Comparison of ENCODE assay signal across 1 cellular context in the genomic region with DNA sequence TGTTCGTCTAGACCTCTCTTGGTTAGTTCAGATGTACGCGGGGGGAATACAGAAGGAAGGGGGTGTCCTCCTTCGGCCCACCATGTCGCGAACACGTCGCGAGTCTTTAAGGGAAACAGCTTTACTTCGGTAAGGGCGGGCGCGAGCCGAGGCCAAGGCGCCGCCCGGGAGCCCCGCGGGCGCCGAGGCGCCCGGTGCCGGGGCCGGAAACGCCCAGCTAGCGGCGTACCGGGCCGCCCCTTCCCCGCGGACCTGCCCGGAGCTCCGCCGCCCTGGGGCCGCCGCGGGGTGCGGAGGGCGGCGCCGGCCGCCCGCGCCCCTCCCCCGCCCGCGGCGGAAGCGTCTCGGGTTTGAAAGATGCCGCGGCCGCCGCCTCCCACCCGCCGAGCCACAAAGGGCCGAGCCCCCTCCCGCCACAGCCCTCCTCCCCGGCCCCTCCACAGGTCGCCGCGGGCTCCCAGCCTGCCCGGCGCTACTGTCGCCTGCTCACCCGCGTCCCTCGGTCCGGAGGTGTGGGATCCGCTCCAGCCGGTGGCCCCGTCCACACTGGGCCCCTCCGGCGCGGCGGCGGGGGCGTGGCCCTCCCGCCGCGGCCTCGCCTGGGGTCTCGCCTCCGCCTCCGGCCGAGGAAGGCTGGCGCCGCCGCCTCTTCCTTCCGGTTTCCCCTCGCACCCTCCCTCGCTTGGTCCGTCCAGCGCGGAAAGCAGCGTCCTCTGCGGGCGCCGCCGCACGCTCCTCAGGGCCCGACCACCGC.
A peak's percentile ranks its signal among the peaks of the same experiment; 100 is the strongest.
TF ChIP-seq lines count a peak whose summit lies in the region.

A gene (minus strand): TSS at position 715 of the 754 bp plus-strand sequence. CDS start 12,156 bp downstream, outside the sequence.

TF ChIP-seq in HEK293, 187 proteins besides CTCF, POLR2A, EP300 and RAD21 (continued from another document and continues in another):
- TF ChIP-seq, protein P1, sequence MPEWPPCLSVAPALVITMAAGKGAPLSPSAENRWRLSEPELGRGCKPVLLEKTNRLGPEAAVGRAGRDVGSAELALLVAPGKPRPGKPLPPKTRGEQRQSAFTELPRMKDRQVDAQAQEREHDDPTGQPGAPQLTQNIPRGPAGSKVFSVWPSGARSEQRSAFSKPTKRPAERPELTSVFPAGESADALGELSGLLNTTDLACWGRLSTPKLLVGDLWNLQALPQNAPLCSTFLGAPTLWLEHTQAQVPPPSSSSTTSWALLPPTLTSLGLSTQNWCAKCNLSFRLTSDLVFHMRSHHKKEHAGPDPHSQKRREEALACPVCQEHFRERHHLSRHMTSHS (tag by site-specific recombination; IDR thresholded peaks at IDR 0.05) = no peak
- TF ChIP-seq, protein P2, sequence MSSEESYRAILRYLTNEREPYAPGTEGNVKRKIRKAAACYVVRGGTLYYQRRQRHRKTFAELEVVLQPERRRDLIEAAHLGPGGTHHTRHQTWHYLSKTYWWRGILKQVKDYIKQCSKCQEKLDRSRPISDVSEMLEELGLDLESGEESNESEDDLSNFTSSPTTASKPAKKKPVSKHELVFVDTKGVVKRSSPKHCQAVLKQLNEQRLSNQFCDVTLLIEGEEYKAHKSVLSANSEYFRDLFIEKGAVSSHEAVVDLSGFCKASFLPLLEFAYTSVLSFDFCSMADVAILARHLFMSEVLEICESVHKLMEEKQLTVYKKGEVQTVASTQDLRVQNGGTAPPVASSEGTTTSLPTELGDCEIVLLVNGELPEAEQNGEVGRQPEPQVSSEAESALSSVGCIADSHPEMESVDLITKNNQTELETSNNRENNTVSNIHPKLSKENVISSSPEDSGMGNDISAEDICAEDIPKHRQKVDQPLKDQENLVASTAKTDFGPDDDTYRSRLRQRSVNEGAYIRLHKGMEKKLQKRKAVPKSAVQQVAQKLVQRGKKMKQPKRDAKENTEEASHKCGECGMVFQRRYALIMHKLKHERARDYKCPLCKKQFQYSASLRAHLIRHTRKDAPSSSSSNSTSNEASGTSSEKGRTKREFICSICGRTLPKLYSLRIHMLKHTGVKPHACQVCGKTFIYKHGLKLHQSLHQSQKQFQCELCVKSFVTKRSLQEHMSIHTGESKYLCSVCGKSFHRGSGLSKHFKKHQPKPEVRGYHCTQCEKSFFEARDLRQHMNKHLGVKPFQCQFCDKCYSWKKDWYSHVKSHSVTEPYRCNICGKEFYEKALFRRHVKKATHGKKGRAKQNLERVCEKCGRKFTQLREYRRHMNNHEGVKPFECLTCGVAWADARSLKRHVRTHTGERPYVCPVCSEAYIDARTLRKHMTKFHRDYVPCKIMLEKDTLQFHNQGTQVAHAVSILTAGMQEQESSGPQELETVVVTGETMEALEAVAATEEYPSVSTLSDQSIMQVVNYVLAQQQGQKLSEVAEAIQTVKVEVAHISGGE (tag by site-specific recombination; conservative IDR thresholded peaks at IDR 0.05; ENCODE audit: low read depth) = peak; percentile 64
- no peak for TF ChIP-seq GLI2 (tag by site-specific recombination; IDR thresholded peaks at IDR 0.05; ENCODE audit: borderline replicate concordance, low read depth)
- TF ChIP-seq PRDM1 (tag by site-specific recombination; IDR thresholded peaks at IDR 0.05) = no peak
- no peak for TF ChIP-seq ZNF132 (tag by site-specific recombination; IDR thresholded peaks at IDR 0.05; ENCODE audit: borderline replicate concordance)
- 0 out of 2 replicates have a peak, but pooled peaks have one; percentile 29 for TF ChIP-seq ZNF596 (tag by site-specific recombination; IDR thresholded peaks at IDR 0.05)
- no peak for TF ChIP-seq ZNF544 (tag by site-specific recombination; IDR thresholded peaks at IDR 0.05)
- no peak for TF ChIP-seq ZNF404 (tag by site-specific recombination; IDR thresholded peaks at IDR 0.05)
- TF ChIP-seq, protein P3, sequence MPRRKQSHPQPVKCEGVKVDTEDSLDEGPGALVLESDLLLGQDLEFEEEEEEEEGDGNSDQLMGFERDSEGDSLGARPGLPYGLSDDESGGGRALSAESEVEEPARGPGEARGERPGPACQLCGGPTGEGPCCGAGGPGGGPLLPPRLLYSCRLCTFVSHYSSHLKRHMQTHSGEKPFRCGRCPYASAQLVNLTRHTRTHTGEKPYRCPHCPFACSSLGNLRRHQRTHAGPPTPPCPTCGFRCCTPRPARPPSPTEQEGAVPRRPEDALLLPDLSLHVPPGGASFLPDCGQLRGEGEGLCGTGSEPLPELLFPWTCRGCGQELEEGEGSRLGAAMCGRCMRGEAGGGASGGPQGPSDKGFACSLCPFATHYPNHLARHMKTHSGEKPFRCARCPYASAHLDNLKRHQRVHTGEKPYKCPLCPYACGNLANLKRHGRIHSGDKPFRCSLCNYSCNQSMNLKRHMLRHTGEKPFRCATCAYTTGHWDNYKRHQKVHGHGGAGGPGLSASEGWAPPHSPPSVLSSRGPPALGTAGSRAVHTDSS (tag by site-specific recombination; IDR thresholded peaks at IDR 0.05) = peak; percentile 45; the same call in 1 of the 2 replicates
- TF ChIP-seq, protein P4, sequence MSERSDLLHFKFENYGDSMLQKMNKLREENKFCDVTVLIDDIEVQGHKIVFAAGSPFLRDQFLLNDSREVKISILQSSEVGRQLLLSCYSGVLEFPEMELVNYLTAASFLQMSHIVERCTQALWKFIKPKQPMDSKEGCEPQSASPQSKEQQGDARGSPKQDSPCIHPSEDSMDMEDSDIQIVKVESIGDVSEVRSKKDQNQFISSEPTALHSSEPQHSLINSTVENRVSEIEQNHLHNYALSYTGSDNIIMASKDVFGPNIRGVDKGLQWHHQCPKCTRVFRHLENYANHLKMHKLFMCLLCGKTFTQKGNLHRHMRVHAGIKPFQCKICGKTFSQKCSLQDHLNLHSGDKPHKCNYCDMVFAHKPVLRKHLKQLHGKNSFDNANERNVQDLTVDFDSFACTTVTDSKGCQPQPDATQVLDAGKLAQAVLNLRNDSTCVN (tag by site-specific recombination; optimal IDR thresholded peaks at IDR 0.05) = peak; percentile 6
- no peak for TF ChIP-seq ZNF324 (tag by site-specific recombination; IDR thresholded peaks at IDR 0.05)
- TF ChIP-seq, protein P5, sequence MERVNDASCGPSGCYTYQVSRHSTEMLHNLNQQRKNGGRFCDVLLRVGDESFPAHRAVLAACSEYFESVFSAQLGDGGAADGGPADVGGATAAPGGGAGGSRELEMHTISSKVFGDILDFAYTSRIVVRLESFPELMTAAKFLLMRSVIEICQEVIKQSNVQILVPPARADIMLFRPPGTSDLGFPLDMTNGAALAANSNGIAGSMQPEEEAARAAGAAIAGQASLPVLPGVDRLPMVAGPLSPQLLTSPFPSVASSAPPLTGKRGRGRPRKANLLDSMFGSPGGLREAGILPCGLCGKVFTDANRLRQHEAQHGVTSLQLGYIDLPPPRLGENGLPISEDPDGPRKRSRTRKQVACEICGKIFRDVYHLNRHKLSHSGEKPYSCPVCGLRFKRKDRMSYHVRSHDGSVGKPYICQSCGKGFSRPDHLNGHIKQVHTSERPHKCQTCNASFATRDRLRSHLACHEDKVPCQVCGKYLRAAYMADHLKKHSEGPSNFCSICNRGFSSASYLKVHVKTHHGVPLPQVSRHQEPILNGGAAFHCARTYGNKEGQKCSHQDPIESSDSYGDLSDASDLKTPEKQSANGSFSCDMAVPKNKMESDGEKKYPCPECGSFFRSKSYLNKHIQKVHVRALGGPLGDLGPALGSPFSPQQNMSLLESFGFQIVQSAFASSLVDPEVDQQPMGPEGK (tag by site-specific recombination; IDR thresholded peaks at IDR 0.05) = no peak
- TF ChIP-seq KLF9 (tag by site-specific recombination; IDR thresholded peaks at IDR 0.05; ENCODE audit: low read depth) = peak; percentile 63; the same call in 1 of the 2 replicates
- no peak for TF ChIP-seq ZNF792 (tag by site-specific recombination; IDR thresholded peaks at IDR 0.05)
- no peak for TF ChIP-seq ZNF529 (tag by site-specific recombination; IDR thresholded peaks at IDR 0.05; ENCODE audit: insufficient replicate concordance)
- TF ChIP-seq, protein P6, sequence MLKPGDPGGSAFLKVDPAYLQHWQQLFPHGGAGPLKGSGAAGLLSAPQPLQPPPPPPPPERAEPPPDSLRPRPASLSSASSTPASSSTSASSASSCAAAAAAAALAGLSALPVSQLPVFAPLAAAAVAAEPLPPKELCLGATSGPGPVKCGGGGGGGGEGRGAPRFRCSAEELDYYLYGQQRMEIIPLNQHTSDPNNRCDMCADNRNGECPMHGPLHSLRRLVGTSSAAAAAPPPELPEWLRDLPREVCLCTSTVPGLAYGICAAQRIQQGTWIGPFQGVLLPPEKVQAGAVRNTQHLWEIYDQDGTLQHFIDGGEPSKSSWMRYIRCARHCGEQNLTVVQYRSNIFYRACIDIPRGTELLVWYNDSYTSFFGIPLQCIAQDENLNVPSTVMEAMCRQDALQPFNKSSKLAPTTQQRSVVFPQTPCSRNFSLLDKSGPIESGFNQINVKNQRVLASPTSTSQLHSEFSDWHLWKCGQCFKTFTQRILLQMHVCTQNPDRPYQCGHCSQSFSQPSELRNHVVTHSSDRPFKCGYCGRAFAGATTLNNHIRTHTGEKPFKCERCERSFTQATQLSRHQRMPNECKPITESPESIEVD (tag by site-specific recombination; IDR thresholded peaks at IDR 0.05) = no peak
- TF ChIP-seq, protein P7, sequence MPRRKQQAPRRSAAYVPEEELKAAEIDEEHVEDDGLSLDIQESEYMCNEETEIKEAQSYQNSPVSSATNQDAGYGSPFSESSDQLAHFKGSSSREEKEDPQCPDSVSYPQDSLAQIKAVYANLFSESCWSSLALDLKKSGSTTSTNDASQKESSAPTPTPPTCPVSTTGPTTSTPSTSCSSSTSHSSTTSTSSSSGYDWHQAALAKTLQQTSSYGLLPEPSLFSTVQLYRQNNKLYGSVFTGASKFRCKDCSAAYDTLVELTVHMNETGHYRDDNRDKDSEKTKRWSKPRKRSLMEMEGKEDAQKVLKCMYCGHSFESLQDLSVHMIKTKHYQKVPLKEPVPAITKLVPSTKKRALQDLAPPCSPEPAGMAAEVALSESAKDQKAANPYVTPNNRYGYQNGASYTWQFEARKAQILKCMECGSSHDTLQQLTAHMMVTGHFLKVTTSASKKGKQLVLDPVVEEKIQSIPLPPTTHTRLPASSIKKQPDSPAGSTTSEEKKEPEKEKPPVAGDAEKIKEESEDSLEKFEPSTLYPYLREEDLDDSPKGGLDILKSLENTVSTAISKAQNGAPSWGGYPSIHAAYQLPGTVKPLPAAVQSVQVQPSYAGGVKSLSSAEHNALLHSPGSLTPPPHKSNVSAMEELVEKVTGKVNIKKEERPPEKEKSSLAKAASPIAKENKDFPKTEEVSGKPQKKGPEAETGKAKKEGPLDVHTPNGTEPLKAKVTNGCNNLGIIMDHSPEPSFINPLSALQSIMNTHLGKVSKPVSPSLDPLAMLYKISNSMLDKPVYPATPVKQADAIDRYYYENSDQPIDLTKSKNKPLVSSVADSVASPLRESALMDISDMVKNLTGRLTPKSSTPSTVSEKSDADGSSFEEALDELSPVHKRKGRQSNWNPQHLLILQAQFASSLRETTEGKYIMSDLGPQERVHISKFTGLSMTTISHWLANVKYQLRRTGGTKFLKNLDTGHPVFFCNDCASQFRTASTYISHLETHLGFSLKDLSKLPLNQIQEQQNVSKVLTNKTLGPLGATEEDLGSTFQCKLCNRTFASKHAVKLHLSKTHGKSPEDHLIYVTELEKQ (tag by site-specific recombination; IDR thresholded peaks at IDR 0.05; ENCODE audit: borderline replicate concordance) = no peak
- TF ChIP-seq OSR2 (tag by site-specific recombination; IDR thresholded peaks at IDR 0.05) = no peak
- no peak for TF ChIP-seq SCRT2 (tag by site-specific recombination; IDR thresholded peaks at IDR 0.05)
- no peak; the same call in 1 of the 2 replicates for TF ChIP-seq ZFHX2 (tag by site-specific recombination; conservative IDR thresholded peaks at IDR 0.05)
- peak; percentile 42; the same call in 1 of the 2 replicates for TF ChIP-seq ZBTB8A (tag by site-specific recombination; IDR thresholded peaks at IDR 0.05)
- no peak for TF ChIP-seq ZNF785 (tag by site-specific recombination; IDR thresholded peaks at IDR 0.05)
- no peak for TF ChIP-seq ZNF138 (tag by site-specific recombination; IDR thresholded peaks at IDR 0.05; ENCODE audit: borderline replicate concordance)
- no peak for TF ChIP-seq ZNF302 (tag by site-specific recombination; IDR thresholded peaks at IDR 0.05; ENCODE audit: low read depth)
- no peak for TF ChIP-seq ZNF37A (tag by site-specific recombination; IDR thresholded peaks at IDR 0.05)
- no peak for TF ChIP-seq ZNF473 (tag by site-specific recombination; IDR thresholded peaks at IDR 0.05)
- TF ChIP-seq, protein P8, sequence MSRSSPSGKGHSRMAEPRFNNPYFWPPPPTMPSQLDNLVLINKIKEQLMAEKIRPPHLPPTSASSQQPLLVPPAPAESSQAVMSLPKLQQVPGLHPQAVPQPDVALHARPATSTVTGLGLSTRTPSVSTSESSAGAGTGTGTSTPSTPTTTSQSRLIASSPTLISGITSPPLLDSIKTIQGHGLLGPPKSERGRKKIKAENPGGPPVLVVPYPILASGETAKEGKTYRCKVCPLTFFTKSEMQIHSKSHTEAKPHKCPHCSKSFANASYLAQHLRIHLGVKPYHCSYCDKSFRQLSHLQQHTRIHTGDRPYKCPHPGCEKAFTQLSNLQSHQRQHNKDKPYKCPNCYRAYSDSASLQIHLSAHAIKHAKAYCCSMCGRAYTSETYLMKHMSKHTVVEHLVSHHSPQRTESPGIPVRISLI (tag by site-specific recombination; IDR thresholded peaks at IDR 0.05) = no peak
- no peak for TF ChIP-seq ZBTB1 (tag by site-specific recombination; IDR thresholded peaks at IDR 0.05)
- no peak for TF ChIP-seq ZNF571 (tag by site-specific recombination; IDR thresholded peaks at IDR 0.05)
- TF ChIP-seq, protein P9, sequence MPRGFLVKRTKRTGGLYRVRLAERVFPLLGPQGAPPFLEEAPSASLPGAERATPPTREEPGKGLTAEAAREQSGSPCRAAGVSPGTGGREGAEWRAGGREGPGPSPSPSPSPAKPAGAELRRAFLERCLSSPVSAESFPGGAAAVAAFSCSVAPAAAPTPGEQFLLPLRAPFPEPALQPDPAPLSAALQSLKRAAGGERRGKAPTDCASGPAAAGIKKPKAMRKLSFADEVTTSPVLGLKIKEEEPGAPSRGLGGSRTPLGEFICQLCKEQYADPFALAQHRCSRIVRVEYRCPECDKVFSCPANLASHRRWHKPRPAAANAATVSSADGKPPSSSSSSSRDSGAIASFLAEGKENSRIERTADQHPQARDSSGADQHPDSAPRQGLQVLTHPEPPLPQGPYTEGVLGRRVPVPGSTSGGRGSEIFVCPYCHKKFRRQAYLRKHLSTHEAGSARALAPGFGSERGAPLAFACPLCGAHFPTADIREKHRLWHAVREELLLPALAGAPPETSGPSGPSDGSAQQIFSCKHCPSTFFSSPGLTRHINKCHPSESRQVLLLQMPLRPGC (tag by site-specific recombination; IDR thresholded peaks at IDR 0.05) = no peak
- TF ChIP-seq SP3 (tag by site-specific recombination; IDR thresholded peaks at IDR 0.05) = peak; percentile 9; the same call in 1 of the 2 replicates
- no peak for TF ChIP-seq ZNF701 (tag by site-specific recombination; IDR thresholded peaks at IDR 0.05)
